ENCODE assay signal across 8 cellular contexts in genomic region chr17:9291912-9292562, GRCh38.
DNase-seq lines count a peak whose midpoint lies in the region; ATAC-seq, FAIRE-seq and TF ChIP-seq lines count a peak whose summit lies in the region.

No MANE protein-coding gene starts in this region.

- TF ChIP-seq CTCF in bronchial epithelial cell (IDR thresholded peaks at IDR 0.05; ENCODE audit: insufficient read depth, low read length, severe bottlenecking) = peak; percentile 70

- no peaks in the 10 kb centered on the region for H3K27me3 ChIP-seq in bronchial epithelial cell (ENCODE audit: control insufficient read depth, insufficient read depth, low read length)

- peak; percentile 86 for ATAC-seq in Right ventricle myocardium inferior
- ATAC-seq in SK-N-SH treated with all-trans-retinoic acid at 6 μM for 48 hours = peak; percentile 89
- no peak for ATAC-seq in HG03460 (IDR thresholded peaks at IDR 0.05; ENCODE audit: unreplicated experiment)
- ATAC-seq in GM21529 (IDR thresholded peaks at IDR 0.05; ENCODE audit: unreplicated experiment) = no peak

- intact Hi-C loops in Right ventricle myocardium inferior (cut with DNase I) = loop anchor here (2.0 to 10.0 kb wide), 3 partner anchors 187 to 299 kb away; no protein-coding TSS in a partner anchor
- intact Hi-C loops in cardiac septum (cut with DNase I) = loop anchor here (5.0 to 10.0 kb wide), 3 partner anchors 177 to 300 kb away; no protein-coding TSS in a partner anchor

- no peaks in the 10 kb centered on the region for H3K36me3 ChIP-seq in bronchial epithelial cell (ENCODE audit: control insufficient read depth, insufficient read depth, low read length)

- DNase-seq in Right ventricle myocardium inferior (ENCODE audit: missing footprints) = peak; percentile 70
- DNase-seq in cardiac septum (ENCODE audit: low spot score) = no peak
- DNase-seq in bronchial epithelial cell (ENCODE audit: low read depth) = peak; percentile 22
- DNase-seq in left kidney (ENCODE audit: low read depth, low spot score) = peak; percentile 57
- peak; percentile 30 for DNase-seq in stimulated activated CD8-positive, alpha-beta memory T cell treated with anti-CD3 and anti-CD28 coated beads, Interleukin-4, amount 100 ng/mL, for 24 hours (ENCODE audit: low read depth)

- H3K4me3 ChIP-seq in bronchial epithelial cell (ENCODE audit: low read depth, low read length) = no peak overlapping the region

- FAIRE-seq in bronchial epithelial cell (lab: Jason Lieb, UNC) = no peak

TF ChIP-seq in SK-N-SH treated with all-trans-retinoic acid at 6 μM for 48 hours, 23 proteins besides CTCF, POLR2A, EP300 and RAD21:
- TF ChIP-seq GLIS3 (CRISPR knock-in tag; IDR thresholded peaks at IDR 0.05) (no peak), ZFP3 (CRISPR knock-in tag; IDR thresholded peaks at IDR 0.05) (no peak), ISL1 (CRISPR knock-in tag; IDR thresholded peaks at IDR 0.05) (no peak), TOX (CRISPR knock-in tag; IDR thresholded peaks at IDR 0.05; ENCODE audit: borderline replicate concordance) (no peak), ESRRG (CRISPR knock-in tag; IDR thresholded peaks at IDR 0.05) (no peak), CSDC2 (CRISPR knock-in tag; IDR thresholded peaks at IDR 0.05) (no peak), ZNF565 (CRISPR knock-in tag; conservative IDR thresholded peaks at IDR 0.05; ENCODE audit: low read depth) (no peak), SNAI2 (CRISPR knock-in tag; IDR thresholded peaks at IDR 0.05) (no peak), ZC3H10 (CRISPR knock-in tag; IDR thresholded peaks at IDR 0.05) (no peak), RARB (CRISPR knock-in tag; IDR thresholded peaks at IDR 0.05) (no peak), TCF4 (CRISPR knock-in tag; IDR thresholded peaks at IDR 0.05; ENCODE audit: borderline replicate concordance) (no peak), BACH2 (CRISPR knock-in tag; IDR thresholded peaks at IDR 0.05; ENCODE audit: borderline replicate concordance) (no peak), ZFP30 (CRISPR knock-in tag; IDR thresholded peaks at IDR 0.05) (no peak), PPARA (CRISPR knock-in tag; IDR thresholded peaks at IDR 0.05; ENCODE audit: borderline replicate concordance) (no peak), CSRNP3 (CRISPR knock-in tag; IDR thresholded peaks at IDR 0.05) (no peak), ARNTL (CRISPR knock-in tag; IDR thresholded peaks at IDR 0.05; ENCODE audit: borderline replicate concordance, low read depth) (no peak)
- TF ChIP-seq, protein P1, sequence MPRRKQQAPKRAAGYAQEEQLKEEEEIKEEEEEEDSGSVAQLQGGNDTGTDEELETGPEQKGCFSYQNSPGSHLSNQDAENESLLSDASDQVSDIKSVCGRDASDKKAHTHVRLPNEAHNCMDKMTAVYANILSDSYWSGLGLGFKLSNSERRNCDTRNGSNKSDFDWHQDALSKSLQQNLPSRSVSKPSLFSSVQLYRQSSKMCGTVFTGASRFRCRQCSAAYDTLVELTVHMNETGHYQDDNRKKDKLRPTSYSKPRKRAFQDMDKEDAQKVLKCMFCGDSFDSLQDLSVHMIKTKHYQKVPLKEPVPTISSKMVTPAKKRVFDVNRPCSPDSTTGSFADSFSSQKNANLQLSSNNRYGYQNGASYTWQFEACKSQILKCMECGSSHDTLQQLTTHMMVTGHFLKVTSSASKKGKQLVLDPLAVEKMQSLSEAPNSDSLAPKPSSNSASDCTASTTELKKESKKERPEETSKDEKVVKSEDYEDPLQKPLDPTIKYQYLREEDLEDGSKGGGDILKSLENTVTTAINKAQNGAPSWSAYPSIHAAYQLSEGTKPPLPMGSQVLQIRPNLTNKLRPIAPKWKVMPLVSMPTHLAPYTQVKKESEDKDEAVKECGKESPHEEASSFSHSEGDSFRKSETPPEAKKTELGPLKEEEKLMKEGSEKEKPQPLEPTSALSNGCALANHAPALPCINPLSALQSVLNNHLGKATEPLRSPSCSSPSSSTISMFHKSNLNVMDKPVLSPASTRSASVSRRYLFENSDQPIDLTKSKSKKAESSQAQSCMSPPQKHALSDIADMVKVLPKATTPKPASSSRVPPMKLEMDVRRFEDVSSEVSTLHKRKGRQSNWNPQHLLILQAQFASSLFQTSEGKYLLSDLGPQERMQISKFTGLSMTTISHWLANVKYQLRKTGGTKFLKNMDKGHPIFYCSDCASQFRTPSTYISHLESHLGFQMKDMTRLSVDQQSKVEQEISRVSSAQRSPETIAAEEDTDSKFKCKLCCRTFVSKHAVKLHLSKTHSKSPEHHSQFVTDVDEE (CRISPR knock-in tag; IDR thresholded peaks at IDR 0.05) = no peak
- TF ChIP-seq, protein P2, sequence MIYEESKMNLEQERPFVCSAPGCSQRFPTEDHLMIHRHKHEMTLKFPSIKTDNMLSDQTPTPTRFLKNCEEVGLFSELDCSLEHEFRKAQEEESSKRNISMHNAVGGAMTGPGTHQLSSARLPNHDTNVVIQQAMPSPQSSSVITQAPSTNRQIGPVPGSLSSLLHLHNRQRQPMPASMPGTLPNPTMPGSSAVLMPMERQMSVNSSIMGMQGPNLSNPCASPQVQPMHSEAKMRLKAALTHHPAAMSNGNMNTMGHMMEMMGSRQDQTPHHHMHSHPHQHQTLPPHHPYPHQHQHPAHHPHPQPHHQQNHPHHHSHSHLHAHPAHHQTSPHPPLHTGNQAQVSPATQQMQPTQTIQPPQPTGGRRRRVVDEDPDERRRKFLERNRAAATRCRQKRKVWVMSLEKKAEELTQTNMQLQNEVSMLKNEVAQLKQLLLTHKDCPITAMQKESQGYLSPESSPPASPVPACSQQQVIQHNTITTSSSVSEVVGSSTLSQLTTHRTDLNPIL (CRISPR knock-in tag; IDR thresholded peaks at IDR 0.05; ENCODE audit: low read depth) = no peak
- TF ChIP-seq, protein P3, sequence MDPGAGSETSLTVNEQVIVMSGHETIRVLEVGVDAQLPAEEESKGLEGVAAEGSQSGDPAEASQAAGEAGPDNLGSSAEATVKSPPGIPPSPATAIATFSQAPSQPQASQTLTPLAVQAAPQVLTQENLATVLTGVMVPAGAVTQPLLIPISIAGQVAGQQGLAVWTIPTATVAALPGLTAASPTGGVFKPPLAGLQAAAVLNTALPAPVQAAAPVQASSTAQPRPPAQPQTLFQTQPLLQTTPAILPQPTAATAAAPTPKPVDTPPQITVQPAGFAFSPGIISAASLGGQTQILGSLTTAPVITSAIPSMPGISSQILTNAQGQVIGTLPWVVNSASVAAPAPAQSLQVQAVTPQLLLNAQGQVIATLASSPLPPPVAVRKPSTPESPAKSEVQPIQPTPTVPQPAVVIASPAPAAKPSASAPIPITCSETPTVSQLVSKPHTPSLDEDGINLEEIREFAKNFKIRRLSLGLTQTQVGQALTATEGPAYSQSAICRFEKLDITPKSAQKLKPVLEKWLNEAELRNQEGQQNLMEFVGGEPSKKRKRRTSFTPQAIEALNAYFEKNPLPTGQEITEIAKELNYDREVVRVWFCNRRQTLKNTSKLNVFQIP (CRISPR knock-in tag; IDR thresholded peaks at IDR 0.05; ENCODE audit: borderline replicate concordance, low read depth) = no peak

Comparison
In these comparisons a context has a peak if more than half of its experiments do, and no peak if none do; other contexts are left out.
1. ATAC-seq: peak in Right ventricle myocardium inferior (single experiment) and SK-N-SH treated with all-trans-retinoic acid at 6 μM for 48 hours (single experiment); none in HG03460 (single experiment) and GM21529 (single experiment).